Comparison of ENCODE assay signal across 2 cellular contexts in the genomic region with DNA sequence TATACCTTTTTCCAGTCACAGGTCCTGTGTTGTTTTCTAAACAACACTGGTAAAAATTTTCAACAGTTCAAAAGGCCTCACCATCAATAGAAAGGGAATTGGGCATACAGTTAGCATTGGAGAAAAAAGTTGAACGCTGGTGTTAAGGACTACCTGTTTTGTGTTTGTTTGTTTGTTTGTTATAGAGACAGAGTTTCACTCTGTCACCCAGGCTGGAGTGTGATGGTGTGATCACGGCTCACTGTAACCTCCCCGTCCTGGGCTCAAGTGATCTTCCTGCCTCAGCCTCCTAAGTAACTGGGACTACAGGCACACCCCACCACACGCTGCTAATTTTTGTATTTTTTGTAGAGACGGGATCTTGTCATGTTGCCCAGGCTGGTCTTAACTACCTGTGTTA.
TF ChIP-seq lines count a peak whose summit lies in the region.

No MANE protein-coding gene starts in this region.

TF ChIP-seq in IMR-90, 13 proteins besides CTCF, POLR2A, EP300 and RAD21:
- TF ChIP-seq NFE2L2 (IDR thresholded peaks at IDR 0.05; ENCODE audit: low read depth, low read length) (no peak), RCOR1 (IDR thresholded peaks at IDR 0.05; ENCODE audit: insufficient replicate concordance, low read length) (no peak), FOS (IDR thresholded peaks at IDR 0.05; ENCODE audit: low read depth, low read length) (no peak), RFX5 (IDR thresholded peaks at IDR 0.05; ENCODE audit: low read depth, low read length) (no peak), MAZ (IDR thresholded peaks at IDR 0.05; ENCODE audit: borderline replicate concordance, low read depth, low read length) (no peak), MAFK (IDR thresholded peaks at IDR 0.05; ENCODE audit: low read depth, low read length) (no peak), MXI1 (IDR thresholded peaks at IDR 0.05; ENCODE audit: borderline replicate concordance, low read depth, low read length) (no peak), BHLHE40 (IDR thresholded peaks at IDR 0.05; ENCODE audit: low read depth, low read length) (no peak), CEBPB (IDR thresholded peaks at IDR 0.05; ENCODE audit: low read depth, low read length) (no peak)
- TF ChIP-seq, protein P1, sequence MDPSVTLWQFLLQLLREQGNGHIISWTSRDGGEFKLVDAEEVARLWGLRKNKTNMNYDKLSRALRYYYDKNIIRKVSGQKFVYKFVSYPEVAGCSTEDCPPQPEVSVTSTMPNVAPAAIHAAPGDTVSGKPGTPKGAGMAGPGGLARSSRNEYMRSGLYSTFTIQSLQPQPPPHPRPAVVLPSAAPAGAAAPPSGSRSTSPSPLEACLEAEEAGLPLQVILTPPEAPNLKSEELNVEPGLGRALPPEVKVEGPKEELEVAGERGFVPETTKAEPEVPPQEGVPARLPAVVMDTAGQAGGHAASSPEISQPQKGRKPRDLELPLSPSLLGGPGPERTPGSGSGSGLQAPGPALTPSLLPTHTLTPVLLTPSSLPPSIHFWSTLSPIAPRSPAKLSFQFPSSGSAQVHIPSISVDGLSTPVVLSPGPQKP (IDR thresholded peaks at IDR 0.05; ENCODE audit: borderline replicate concordance, low read depth, low read length) = no peak
- TF ChIP-seq, protein P2, sequence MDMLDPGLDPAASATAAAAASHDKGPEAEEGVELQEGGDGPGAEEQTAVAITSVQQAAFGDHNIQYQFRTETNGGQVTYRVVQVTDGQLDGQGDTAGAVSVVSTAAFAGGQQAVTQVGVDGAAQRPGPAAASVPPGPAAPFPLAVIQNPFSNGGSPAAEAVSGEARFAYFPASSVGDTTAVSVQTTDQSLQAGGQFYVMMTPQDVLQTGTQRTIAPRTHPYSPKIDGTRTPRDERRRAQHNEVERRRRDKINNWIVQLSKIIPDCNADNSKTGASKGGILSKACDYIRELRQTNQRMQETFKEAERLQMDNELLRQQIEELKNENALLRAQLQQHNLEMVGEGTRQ (IDR thresholded peaks at IDR 0.05; ENCODE audit: low read depth, low read length) = no peak
TF ChIP-seq in IMR-90: peak in this region for 0.

TF ChIP-seq in H1, 55 proteins besides CTCF, POLR2A, EP300 and RAD21:
- TF ChIP-seq RNF2 (IDR thresholded peaks at IDR 0.05; ENCODE audit: borderline replicate concordance, low read depth, low read length, missing control alignments, poor library complexity, severe bottlenecking) = no peak
- TF ChIP-seq RBBP5 (IDR thresholded peaks at IDR 0.05; ENCODE audit: borderline replicate concordance, low read depth, low read length) = no peak
- no peak for TF ChIP-seq KDM4A (IDR thresholded peaks at IDR 0.05; ENCODE audit: low read depth, low read length, severe bottlenecking)
